In genomic region chr17:8124350-8125195, GRCh38 we compare ENCODE assay signal across 9 cellular contexts. TPM values are rescaled to one million over a fixed set of nuclear protein-coding genes. Genes with fewer than 3 reads are reported as not detected.
DNase-seq lines count a peak whose midpoint lies in the region; ATAC-seq and TF ChIP-seq lines count a peak whose summit lies in the region.
"Had no signal": no experiment of that assay in that cellular context is flagged by ENCODE, and none has a peak within 500 bp of the region (broad histone marks: within the 10 kb centered on the region; RNA-seq: fewer than 3 reads in every experiment).

No MANE protein-coding gene starts in this region.

- no peak for ATAC-seq in thoracic aorta (ENCODE audit: insufficient number of reproducible peaks, low FRiP score, low read depth)
- ATAC-seq in HG03108 (IDR thresholded peaks at IDR 0.05; ENCODE audit: unreplicated experiment) = no peak

- H3K4me1 Mint-ChIP-seq in Calu3 (ENCODE audit: low read depth, unreplicated experiment) = peaks cover 56% of the 10 kb centered on the region
- peaks cover 51% of the 10 kb centered on the region for H3K4me1 Mint-ChIP-seq in activated naive CD4-positive, alpha-beta T cell treated with anti-CD3 and anti-CD28 coated beads for 36 hours (ENCODE audit: low read depth)

- peaks cover 43% of the 10 kb centered on the region for H3K36me3 Mint-ChIP-seq in Calu3 (ENCODE audit: insufficient read depth, unreplicated experiment)
- H3K36me3 Mint-ChIP-seq in activated naive CD4-positive, alpha-beta T cell treated with anti-CD3 and anti-CD28 coated beads for 36 hours (ENCODE audit: low read depth) = peaks cover 7% of the 10 kb centered on the region

- no peaks in the 10 kb centered on the region for H3K9me3 Mint-ChIP-seq in Calu3 (ENCODE audit: low read depth, unreplicated experiment)
- no peaks in the 10 kb centered on the region for H3K9me3 Mint-ChIP-seq in activated naive CD4-positive, alpha-beta T cell treated with anti-CD3 and anti-CD28 coated beads for 36 hours

- H3K27me3 ChIP-seq in thoracic aorta (replicated peaks; ENCODE audit: insufficient read depth) = no peaks in the 10 kb centered on the region

- no peak overlapping the region for H3K27ac ChIP-seq in thoracic aorta

- no TSS peak for BruUV-seq in Calu3 (replicated peaks; lab: Mats Ljungman, UMichigan)

- H3K9me3 ChIP-seq in thoracic aorta = no peaks in the 10 kb centered on the region

- intact Hi-C loops in Calu3 (cut with micrococcal nuclease; ENCODE audit: unreplicated experiment) = loop anchor here (2.0 to 5.0 kb wide), 2 partner anchors 33 to 176 kb away; no protein-coding TSS in a partner anchor
- intact Hi-C loops in activated naive CD4-positive, alpha-beta T cell treated with anti-CD3 and anti-CD28 coated beads for 36 hours (cut with micrococcal nuclease) = loop anchor here (1.0 to 5.0 kb wide), 4 partner anchors 14 to 258 kb away; partner anchors contain the start of gene RPL26

- peak overlapping the region; percentile 72 for H3K27ac Mint-ChIP-seq in Calu3 (ENCODE audit: unreplicated experiment)
- H3K27ac Mint-ChIP-seq in activated naive CD4-positive, alpha-beta T cell treated with anti-CD3 and anti-CD28 coated beads for 36 hours = peak overlapping the region; percentile 77

- H3K4me3 Mint-ChIP-seq in Calu3 (ENCODE audit: low read depth, unreplicated experiment) = peak overlapping the region; percentile 91
- H3K4me3 Mint-ChIP-seq in activated naive CD4-positive, alpha-beta T cell treated with anti-CD3 and anti-CD28 coated beads for 36 hours = peak overlapping the region; percentile 84

- H3K4me1 ChIP-seq in thoracic aorta (ENCODE audit: control insufficient read depth in 1 of 2, low read depth in 2 of 2) = peaks cover 44 to 58% of the 10 kb centered on the region in 2 donors

- DNase-seq in Calu3 = no peak
- peak; percentile 44 for DNase-seq in M059J (ENCODE audit: low read depth)
- peak; percentile 57 for DNase-seq in activated naive CD4-positive, alpha-beta T cell treated with anti-CD3 and anti-CD28 coated beads for 36 hours
- DNase-seq in iris pigment epithelial cell (ENCODE audit: low read depth) = peak; percentile 47
- DNase-seq in thoracic aorta (ENCODE audit: low spot score) = no peak
- no peak for DNase-seq in hepatic stellate cell (ENCODE audit: low spot score)
- DNase-seq in GF-D8 (lab: John Stamatoyannopoulos, UW) = no peak

- CTCF ChIA-PET in Calu3 (lab: Charles Lee) = interaction anchor here (1.0 kb wide), 1 partner anchor 31 kb away, joined by 3 read pairs; no protein-coding TSS in a partner anchor
- CTCF ChIA-PET in activated naive CD4-positive, alpha-beta T cell treated with anti-CD3 and anti-CD28 coated beads for 36 hours (lab: Charles Lee) = interaction anchor here (0.6 to 3.5 kb wide), 7 partner anchors 10 to 176 kb away, joined by 3 to 29 read pairs (median 5); partner anchors contain the start of gene CTC1

- H3K27me3 Mint-ChIP-seq in Calu3 (ENCODE audit: unreplicated experiment) = peaks cover 73% of the 10 kb centered on the region
- H3K27me3 Mint-ChIP-seq in activated naive CD4-positive, alpha-beta T cell treated with anti-CD3 and anti-CD28 coated beads for 36 hours (ENCODE audit: low read depth) = peaks cover 31% of the 10 kb centered on the region

- no peak for TF ChIP-seq CTCF in Calu3 (IDR thresholded peaks at IDR 0.05; ENCODE audit: unreplicated experiment)
- no peak for TF ChIP-seq CTCF in thoracic aorta (IDR thresholded peaks at IDR 0.05)

- H3K36me3 ChIP-seq in thoracic aorta = no peaks in the 10 kb centered on the region

- peak overlapping the region; percentile 80 for H3K4me3 ChIP-seq in thoracic aorta

RNA-seq across cellular contexts. Expression of gene HES7, which starts 0.7 kb away (rescaled TPM):
- total RNA-seq in Calu3 (2022) = 0.28 and 0.69 TPM in 2 replicates
- 0.22 and 0.94 TPM in 2 replicates for total RNA-seq in M059J (2014; rRNA removed; shearing (Covaris generic))
- 1 to 10 TPM; 2.4 to 2.9 TPM for total RNA-seq in activated naive CD4-positive, alpha-beta T cell treated with anti-CD3 and anti-CD28 coated beads for 36 hours
- not detected for total RNA-seq in thoracic aorta

RNA-seq across cellular contexts. Expression of gene ALOXE3, which starts 6.3 kb away (rescaled TPM):
- 0.20 TPM in 1 of 2 replicates, not detected in the other for total RNA-seq in Calu3 (2022)
- total RNA-seq in M059J (2014; rRNA removed; shearing (Covaris generic)) = 0.44 TPM in 1 of 2 replicates, not detected in the other
- not detected for total RNA-seq in activated naive CD4-positive, alpha-beta T cell treated with anti-CD3 and anti-CD28 coated beads for 36 hours
- total RNA-seq in thoracic aorta = not detected
- total RNA-seq: pulmonary artery endothelial cell had no signal

RNA-seq across cellular contexts. Expression of gene PER1, which starts 27.6 kb away (rescaled TPM):
- total RNA-seq in Calu3 (2022) (16.1 and 17.0 TPM in 2 replicates), thoracic aorta (100 to 1,000 TPM; 175 to 292 TPM)
- total RNA-seq in M059J (2014; rRNA removed; shearing (Covaris generic)) = 10.6 and 18.4 TPM in 2 replicates
- total RNA-seq in activated naive CD4-positive, alpha-beta T cell treated with anti-CD3 and anti-CD28 coated beads for 36 hours = 10 to 100 TPM; 62.2 to 73.3 TPM

RNA-seq across cellular contexts. Expression of gene ALOX12B, which starts 37.1 kb away (rescaled TPM):
- not detected in 2 replicates for total RNA-seq in Calu3 (2022)
- not detected in 2 replicates for total RNA-seq in M059J (2014; rRNA removed; shearing (Covaris generic))
- total RNA-seq in activated naive CD4-positive, alpha-beta T cell treated with anti-CD3 and anti-CD28 coated beads for 36 hours = 1 to 10 TPM; 2.0 to 2.1 TPM
- total RNA-seq in thoracic aorta = not detected
- total RNA-seq: pulmonary artery endothelial cell had no signal

RNA-seq across cellular contexts. Expression of gene VAMP2, which starts 38.2 kb away (rescaled TPM):
- total RNA-seq in Calu3 (2022) = 18.1 and 22.1 TPM in 2 replicates
- total RNA-seq in M059J (2014; rRNA removed; shearing (Covaris generic)) = 3.8 and 4.4 TPM in 2 replicates
- 10 to 100 TPM; 33.3 to 35.8 TPM for total RNA-seq in activated naive CD4-positive, alpha-beta T cell treated with anti-CD3 and anti-CD28 coated beads for 36 hours
- total RNA-seq in thoracic aorta = 10 to 100 TPM; 36.0 to 50.3 TPM

Comparison
In these comparisons a context has a peak if more than half of its experiments do, and no peak if none do; other contexts are left out.
1. DNase-seq: peak in M059J (single experiment), activated naive CD4-positive, alpha-beta T cell treated with anti-CD3 and anti-CD28 coated beads for 36 hours (single experiment) and iris pigment epithelial cell (single experiment); none in Calu3 (single experiment), thoracic aorta (single experiment), hepatic stellate cell (single experiment) and GF-D8 (single experiment).